ENCODE assay signal across 15 cellular contexts in the genomic region with DNA sequence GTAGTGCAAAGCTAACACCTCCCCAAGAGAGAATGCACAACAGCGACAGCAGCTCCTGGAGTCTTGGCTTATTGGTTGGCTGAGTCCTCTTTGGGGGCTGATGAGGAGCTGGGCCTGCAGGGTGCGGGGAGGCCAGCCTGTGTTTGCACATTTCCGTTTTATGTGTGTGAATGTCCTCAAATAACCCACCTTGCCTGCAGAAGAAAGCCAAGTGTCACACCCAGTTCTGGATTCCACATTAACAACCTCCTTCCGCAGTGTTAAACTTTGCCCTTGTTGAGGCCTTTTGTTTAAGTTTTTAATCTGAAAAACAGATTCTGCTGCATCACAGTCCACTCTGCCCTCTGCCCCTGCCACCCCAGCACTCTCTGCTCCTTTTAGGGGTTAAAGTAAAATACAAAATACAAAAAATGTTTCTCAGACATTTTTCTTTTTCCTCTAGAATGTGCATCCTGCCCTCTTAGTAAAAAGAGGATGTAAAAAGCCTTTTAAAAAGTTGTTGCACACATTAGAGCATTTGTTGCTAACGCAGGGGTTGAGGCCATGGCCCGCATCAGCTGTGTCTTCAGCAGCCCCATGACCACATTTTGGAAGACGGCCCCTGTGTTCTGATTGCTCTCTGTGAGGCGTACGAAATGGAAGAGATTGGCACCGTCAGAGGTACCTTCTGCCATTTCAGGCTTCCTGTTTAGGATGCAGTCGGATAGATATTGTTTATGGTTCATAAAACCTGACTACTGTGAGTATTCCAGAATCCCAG.
DNase-seq lines count a peak whose midpoint lies in the region; ATAC-seq and TF ChIP-seq lines count a peak whose summit lies in the region.
"Had no signal": no experiment of that assay in that cellular context is flagged by ENCODE, and none has a peak within 500 bp of the region (broad histone marks: within the 10 kb centered on the region; RNA-seq: fewer than 3 reads in every experiment).

No MANE protein-coding gene starts in this region.

- peaks cover 10 to 36% of the 10 kb centered on the region in 2 donors for H3K4me1 ChIP-seq in breast epithelium
- peaks cover 28% of the 10 kb centered on the region for H3K4me1 ChIP-seq in mammary epithelial cell (ENCODE audit: insufficient read depth, low read length)

- DNase-seq in breast epithelium (ENCODE audit: low spot score in 2 of 2), result no peak
- no peak for DNase-seq in mammary epithelial cell
- peak; percentile 75 for DNase-seq in fibroblast of villous mesenchyme (ENCODE audit: low read depth)
- peak; percentile 81 for DNase-seq in posterior vena cava (ENCODE audit: low spot score)
- DNase-seq in occipital lobe (lab: John Stamatoyannopoulos, UW), result no peak
- DNase-seq in cerebellar nuclear complex (lab: John Stamatoyannopoulos, UW), result no peak
- no peak for DNase-seq in posterior cingulate gyrus
- DNase-seq: activated CD4-positive, alpha-beta T cell treated with anti-CD3 and anti-CD28 coated beads, Interleukin-2, amount 50 U/mL, for 4 hours; EL; foreskin melanocyte; KG1; NCI-H446 treated with DMSO at 0.1 percent for 48 hours; stimulated activated CD4-positive, alpha-beta T cell treated with anti-CD3 and anti-CD28 coated beads, Interleukin-4, amount 100 ng/mL, for 24 hours had no signal

- dilution Hi-C loops in mammary epithelial cell (cut with HindIII; ENCODE audit: low sequenced_read_pairs), result no loop called here

- no peak for TF ChIP-seq POLR2A in breast epithelium (IDR thresholded peaks at IDR 0.05)

- H3K9ac ChIP-seq in mammary epithelial cell (ENCODE audit: insufficient read depth, low read length), result no peak overlapping the region

- no peak for ATAC-seq in HG03097 (IDR thresholded peaks at IDR 0.05; ENCODE audit: low FRiP score, unreplicated experiment)

- CTCF ChIA-PET in mammary epithelial cell (lab: Charles Lee; ENCODE audit: low non-redundant PET), result no interaction called here

- H3K36me3 ChIP-seq in breast epithelium (no peaks in the 10 kb centered on the region), mammary epithelial cell (ENCODE audit: insufficient read depth, low read length) (peaks cover under 1% of the 10 kb centered on the region)

- H3K27me3 ChIP-seq in breast epithelium (no peaks in the 10 kb centered on the region), mammary epithelial cell (ENCODE audit: insufficient read depth, low read length) (no peaks in the 10 kb centered on the region)

- H3K27ac ChIP-seq in breast epithelium, result peak overlapping the region; percentile 69 to 81
- no peak overlapping the region for H3K27ac ChIP-seq in mammary epithelial cell (ENCODE audit: insufficient read depth, low read depth, low read length)
- H3K27ac ChIP-seq: 22Rv1 had no signal

- in situ Hi-C loops in mammary epithelial cell (cut with MboI; ENCODE audit: low sequenced_read_pairs in 2 of 2), result loop anchor here in 1 of 2 donors (10.0 kb wide), 1 partner anchor 476 kb away; no protein-coding TSS in a partner anchor

- H4K20me1 ChIP-seq in mammary epithelial cell (ENCODE audit: insufficient read depth, low read length), result no peaks in the 10 kb centered on the region

- no peaks in the 10 kb centered on the region for H3K79me2 ChIP-seq in mammary epithelial cell (ENCODE audit: insufficient read depth, low read length)

- no TSS peak for BruUV-seq in mammary epithelial cell (replicated peaks; lab: Mats Ljungman, UMichigan)

- TF ChIP-seq CTCF in breast epithelium (IDR thresholded peaks at IDR 0.05), result no peak
- TF ChIP-seq CTCF in mammary epithelial cell (conservative IDR thresholded peaks at IDR 0.05 in 1 of 2, IDR thresholded peaks at IDR 0.05 in 1 of 2; ENCODE audit: extremely low read depth in 1 of 2, insufficient read depth in 1 of 2, low read depth in 1 of 2, low read length in 2 of 2), result no peak
- TF ChIP-seq CTCF in fibroblast of villous mesenchyme (IDR thresholded peaks at IDR 0.05; ENCODE audit: insufficient read depth, low read depth, low read length), result no peak

- intact Hi-C loops in breast epithelium (cut with DNase I; ENCODE audit: low total_unique reads) (loop anchor here (10.0 kb wide), 1 partner anchor 1166 kb away; no protein-coding TSS in a partner anchor), mammary epithelial cell (cut with micrococcal nuclease) (loop anchor here (5.0 to 10.0 kb wide), 3 partner anchors 137 to 308 kb away; no protein-coding TSS in a partner anchor), posterior vena cava (cut with DNase I) (loop anchor here (5.0 to 10.0 kb wide), 5 partner anchors 113 to 1476 kb away; no protein-coding TSS in a partner anchor), posterior cingulate gyrus (cut with DNase I) (loop anchor here (5.0 to 10.0 kb wide), 3 partner anchors 113 to 398 kb away; no protein-coding TSS in a partner anchor)

- H3K4me3 ChIP-seq in breast epithelium (no peak overlapping the region), mammary epithelial cell (replicated peaks in 1 of 3; ENCODE audit: insufficient read depth in 1 of 3, low read depth in 2 of 3, low read length in 3 of 3) (no peak overlapping the region), fibroblast of villous mesenchyme (ENCODE audit: low read depth, low read length) (no peak overlapping the region)

- no peaks in the 10 kb centered on the region for H3K9me3 ChIP-seq in breast epithelium
- H3K9me3 ChIP-seq in mammary epithelial cell (replicated peaks; ENCODE audit: insufficient read depth, low read length), result no peaks in the 10 kb centered on the region

- 98% methylated on average over 11 of the region's 11 CpGs for WGBS in mammary epithelial cell (ENCODE audit: low coverage, missing lambda C conversion rate)

- H3K4me2 ChIP-seq in mammary epithelial cell (ENCODE audit: insufficient read depth, low read depth, low read length), result no peak overlapping the region

- no peak overlapping the region for H2AFZ ChIP-seq in mammary epithelial cell (ENCODE audit: low read depth, low read length)

Comparison
In these comparisons a context has a peak if more than half of its experiments do, and no peak if none do; other contexts are left out.
1. DNase-seq: peak in fibroblast of villous mesenchyme (single experiment) and posterior vena cava (single experiment); none in breast epithelium (0 of 2), mammary epithelial cell (single experiment), occipital lobe (single experiment), cerebellar nuclear complex (0 of 2) and posterior cingulate gyrus (0 of 10).